In genomic region chr7:106018566-106019338, GRCh38 we compare ENCODE assay signal across 15 cellular contexts. TPM values are rescaled to one million over a fixed set of nuclear protein-coding genes. Genes with fewer than 3 reads are reported as not detected.
"Had no signal": no experiment of that assay in that cellular context is flagged by ENCODE, and none has a peak within 500 bp of the region (broad histone marks: within the 10 kb centered on the region; RNA-seq: fewer than 3 reads in every experiment).

No MANE protein-coding gene starts in this region.

- DNase-seq: activated CD4-positive, alpha-beta T cell treated with anti-CD3 and anti-CD28 coated beads, Interleukin-2, amount 10 ng/mL, durations not matched to agents 24 days and 14 days; activated naive CD4-positive, alpha-beta T cell treated with Interleukin-2 at 50 U/mL for 16 hours; effector memory CD4-positive, alpha-beta T cell; immature natural killer cell; psoas muscle; stimulated activated CD4-positive, alpha-beta T cell treated with anti-CD3 and anti-CD28 coated beads, Interleukin-12 subunit alpha, Interleukin-12 subunit beta, amount 100 ng/mL, for 4 hours; stimulated activated naive CD4-positive, alpha-beta T cell treated with Interleukin-2 at 50 U/mL for 16 hours; T1000 had no signal

- H3K27ac ChIP-seq: epithelial cell of prostate, psoas muscle had no signal

- H3K27ac Mint-ChIP-seq: activated CD4-positive, alpha-beta T cell treated with anti-CD3 and anti-CD28 coated beads, Interleukin-2, amount 10 ng/mL, durations not matched to agents 24 days and 14 days; activated T-helper 1 cell treated with anti-CD3 and anti-CD28 coated beads, Interleukin-12 subunit alpha, Interleukin-12 subunit beta, Interleukin-2, Interleukin-4 antibody, amounts not matched to agents 30 ng/mL and 10 ng/mL and 1 ng/mL, durations not matched to agents 14 hours and 24 hours and 36 hours; immature natural killer cell; natural killer cell treated with Interleukin-12 subunit alpha and Interleukin-12 subunit beta and Interleukin-15 and Interleukin-18, amount 100 ng/mL, for 72 hours; type B pancreatic cell had no signal

- H3K4me1 ChIP-seq: psoas muscle had no signal

- H3K36me3 Mint-ChIP-seq: immature natural killer cell; natural killer cell treated with Interleukin-12 subunit alpha and Interleukin-12 subunit beta and Interleukin-15 and Interleukin-18, amount 100 ng/mL, for 72 hours; type B pancreatic cell had no signal

- H3K4me3 Mint-ChIP-seq: activated CD4-positive, alpha-beta T cell treated with anti-CD3 and anti-CD28 coated beads, Interleukin-2, amount 10 ng/mL, durations not matched to agents 24 days and 14 days; activated T-helper 1 cell treated with anti-CD3 and anti-CD28 coated beads, Interleukin-12 subunit alpha, Interleukin-12 subunit beta, Interleukin-2, Interleukin-4 antibody, amounts not matched to agents 30 ng/mL and 10 ng/mL and 1 ng/mL, durations not matched to agents 14 hours and 24 hours and 36 hours; central memory CD8-positive, alpha-beta T cell; immature natural killer cell; natural killer cell treated with Interleukin-12 subunit alpha and Interleukin-12 subunit beta and Interleukin-15 and Interleukin-18, amount 100 ng/mL, for 72 hours; type B pancreatic cell had no signal

- H3K9me3 Mint-ChIP-seq: activated CD4-positive, alpha-beta T cell treated with anti-CD3 and anti-CD28 coated beads, Interleukin-2, amount 10 ng/mL, durations not matched to agents 24 days and 14 days; activated T-helper 1 cell treated with anti-CD3 and anti-CD28 coated beads, Interleukin-12 subunit alpha, Interleukin-12 subunit beta, Interleukin-2, Interleukin-4 antibody, amounts not matched to agents 30 ng/mL and 10 ng/mL and 1 ng/mL, durations not matched to agents 14 hours and 24 hours and 36 hours; central memory CD8-positive, alpha-beta T cell; immature natural killer cell; natural killer cell treated with Interleukin-12 subunit alpha and Interleukin-12 subunit beta and Interleukin-15 and Interleukin-18, amount 100 ng/mL, for 72 hours; type B pancreatic cell had no signal

- ATAC-seq: natural killer cell treated with Interleukin-12 subunit alpha and Interleukin-12 subunit beta and Interleukin-15 and Interleukin-18, amount 100 ng/mL, for 72 hours; psoas muscle; sciatic nerve had no signal

- H3K9me3 ChIP-seq: psoas muscle had no signal

- H3K4me3 ChIP-seq: lung, psoas muscle had no signal

RNA-seq across cellular contexts. Expression of gene CDHR3, which starts 55.7 kb away (rescaled TPM):
- total RNA-seq: natural killer cell treated with Interleukin-12 subunit alpha and Interleukin-12 subunit beta and Interleukin-15 and Interleukin-18, amount 100 ng/mL, for 72 hours had no signal
